8 cellular contexts compared by ENCODE assay signal in the genomic region with DNA sequence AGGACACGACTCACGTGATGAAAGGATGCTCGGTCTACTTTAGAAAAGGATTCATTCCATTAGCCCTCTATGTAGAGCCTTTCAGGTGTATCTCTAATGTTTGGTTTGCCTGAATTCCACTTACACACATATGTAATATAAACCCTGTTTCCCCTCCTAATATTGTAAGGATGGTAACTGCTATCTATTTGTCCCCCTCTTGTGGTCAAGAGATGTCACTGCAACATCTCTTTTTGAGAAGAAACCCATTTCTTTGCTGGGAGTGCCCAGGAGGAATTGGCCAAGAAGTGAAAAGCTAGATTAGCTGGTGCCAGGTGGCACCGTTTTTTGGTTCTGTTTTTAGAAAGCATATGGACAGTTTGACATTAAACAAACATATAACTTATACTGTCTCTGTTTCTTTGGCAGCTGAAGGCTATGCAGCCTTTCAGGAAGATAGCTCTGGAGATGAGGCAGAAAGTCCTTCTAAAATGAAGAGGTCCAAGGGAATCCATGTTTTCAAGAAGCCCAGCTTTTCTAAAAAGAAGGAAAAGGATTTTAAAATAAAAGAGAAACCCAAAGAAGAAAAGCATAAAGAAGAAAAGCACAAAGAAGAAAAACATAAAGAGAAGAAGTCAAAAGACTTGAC. TPM values are rescaled to one million over a fixed set of nuclear protein-coding genes. Genes with fewer than 3 reads are reported as not detected.
DNase-seq lines count a peak whose midpoint lies in the region; ATAC-seq, FAIRE-seq and TF ChIP-seq lines count a peak whose summit lies in the region.

No MANE protein-coding gene starts in this region.

- H3K27me3 ChIP-seq in H1 (replicated peaks in 1 of 4; ENCODE audit: control insufficient read depth in 3 of 4, extremely low read depth in 1 of 4, insufficient read depth in 3 of 4, low read length in 3 of 4), result no peaks in the 10 kb centered on the region
- H3K27me3 ChIP-seq in naive thymus-derived CD4-positive, alpha-beta T cell (ENCODE audit: control insufficient read depth in 2 of 2, insufficient read depth in 2 of 2, low read length in 2 of 2), result no peaks in the 10 kb centered on the region

- no peaks in the 10 kb centered on the region for H3K27me3 Mint-ChIP-seq in naive thymus-derived CD4-positive, alpha-beta T cell

- H2AFZ ChIP-seq in H1 (ENCODE audit: low read length), result no peak overlapping the region

- POLR2A ChIA-PET in H1 (lab: Charles Lee; ENCODE audit: partially characterized antibody), result interaction anchor here (1.0 kb wide), 1 partner anchor 41 kb away, joined by 3 read pairs; no protein-coding TSS in a partner anchor
- POLR2A ChIA-PET in naive thymus-derived CD4-positive, alpha-beta T cell (lab: Charles Lee), result interaction anchor here (0.5 kb wide), 1 partner anchor 435 kb away, joined by 3 read pairs; no protein-coding TSS in a partner anchor

- no peak overlapping the region for H2BK15ac ChIP-seq in H1 (ENCODE audit: low read length)

- H3K27ac ChIP-seq in H1 (ENCODE audit: low read depth, low read length), result no peak overlapping the region
- H3K27ac ChIP-seq in naive thymus-derived CD4-positive, alpha-beta T cell (ENCODE audit: low read depth, low read length), result no peak overlapping the region

- no peak overlapping the region for H3K14ac ChIP-seq in H1 (ENCODE audit: insufficient read length)

- H3K36me3 Mint-ChIP-seq in naive thymus-derived CD4-positive, alpha-beta T cell, result peaks cover 0 to 28% (median 15%) of the 10 kb centered on the region in 5 donors

- H3K56ac ChIP-seq in H1 (replicated peaks; ENCODE audit: insufficient read length, low read depth, low read length), result no peak overlapping the region

- peak in 2 of 3 experiments; percentile 63 to 84; a peak in 3 of 4 replicates for TF ChIP-seq CTCF in H1 (IDR thresholded peaks at IDR 0.05; ENCODE audit: control extremely low read depth in 1 of 3, insufficient read depth in 1 of 3, low read depth in 1 of 3, low read length in 3 of 3)

- peaks cover 0 to 14% (median 6%) of the 10 kb centered on the region in 7 donors for H3K4me1 Mint-ChIP-seq in naive thymus-derived CD4-positive, alpha-beta T cell

- no peaks in the 10 kb centered on the region for H3K23me2 ChIP-seq in H1 (ENCODE audit: low read depth, low read length)

- CTCF ChIA-PET in H1 (lab: Charles Lee; ENCODE audit: partially characterized antibody), result interaction anchor here (0.6 to 3.8 kb wide), 35 partner anchors 9 to 879 kb away, joined by 3 to 25 read pairs (median 4); no protein-coding TSS in a partner anchor
- CTCF ChIA-PET in naive thymus-derived CD4-positive, alpha-beta T cell (lab: Charles Lee), result interaction anchor here (0.6 to 1.8 kb wide), 14 partner anchors 14 to 862 kb away, joined by 3 to 11 read pairs (median 4); a partner anchor contains a TSS

- H3K79me1 ChIP-seq in H1 (ENCODE audit: low read depth, low read length), result no peaks in the 10 kb centered on the region

- H3K18ac ChIP-seq in H1 (ENCODE audit: extremely low read depth, low read length), result no peak overlapping the region

- H3K9me3 ChIP-seq in H1 (ENCODE audit: insufficient read depth in 2 of 2, low read depth in 1 of 2, low read length in 1 of 2), result no peaks in the 10 kb centered on the region
- H3K9me3 ChIP-seq in naive thymus-derived CD4-positive, alpha-beta T cell (ENCODE audit: control insufficient read depth in 2 of 3, low read length in 3 of 3), result no peaks in the 10 kb centered on the region

- H3K27ac Mint-ChIP-seq in naive thymus-derived CD4-positive, alpha-beta T cell, result peak overlapping the region in 1 of 9 donors; percentile 31

- H3K79me2 ChIP-seq in H1 (ENCODE audit: control insufficient read depth in 1 of 2, insufficient read depth in 2 of 2, low read length in 2 of 2), result peaks cover 0 to 4% of the 10 kb centered on the region in 2 experiments; a peak in 1 of 4 replicates

- peaks cover 0 to 2% of the 10 kb centered on the region in 2 experiments for H4K20me1 ChIP-seq in H1 (replicated peaks in 1 of 2; ENCODE audit: control insufficient read depth in 1 of 2, insufficient read depth in 2 of 2, low read length in 2 of 2)

- H3K23ac ChIP-seq in H1 (ENCODE audit: insufficient read length), result no peak overlapping the region

- peak; percentile 34 for FAIRE-seq in RCC 7860 (lab: Jason Lieb, UNC)
- peak; percentile 87 for FAIRE-seq in H1 (lab: Jason Lieb, UNC)

- H4K8ac ChIP-seq in H1 (ENCODE audit: extremely low read depth, insufficient read depth, low read length), result no peak overlapping the region

- WGBS in H1 (ENCODE audit: extremely low coverage in 1 of 2, insufficient coverage in 1 of 2, insufficient read length in 1 of 2, insufficient replicate concordance in 2 of 2, low coverage in 1 of 2, low lambda C conversion rate in 2 of 2, missing lambda C conversion rate in 1 of 2), 2 experiments, result 72% methylated on average over 4 of the region's 4 CpGs; no CpG with 5 or more reads in 1 of the 2 experiments

- TF ChIP-seq EP300 in H1 (IDR thresholded peaks at IDR 0.05; ENCODE audit: borderline replicate concordance in 1 of 2, low read depth in 2 of 2, low read length in 2 of 2), result no peak

- peaks cover 3 to 15% (median 6%) of the 10 kb centered on the region in 4 experiments; a peak in 7 of 8 replicates for H3K36me3 ChIP-seq in H1 (ENCODE audit: control insufficient read depth in 2 of 4, insufficient read depth in 4 of 4, low read length in 3 of 4)
- H3K36me3 ChIP-seq in naive thymus-derived CD4-positive, alpha-beta T cell (ENCODE audit: control insufficient read depth in 2 of 3, insufficient read depth in 3 of 3, low read length in 3 of 3), result peaks cover 0 to 16% (median 0%) of the 10 kb centered on the region in 3 experiments

- DNase-seq in EL (peak; percentile 46), RCC 7860 (ENCODE audit: low spot score) (peak; percentile 49), H1 (ENCODE audit: low read depth in 1 of 2, low spot score in 2 of 2) (no peak), islet precursor cell (no peak), DMS153 (lab: John Stamatoyannopoulos, UW) (no peak)
- DNase-seq in Jurkat, Clone E6-1 (ENCODE audit: low read depth, low spot score), result peak; percentile 39
- peak in 6 of 9 donors; percentile 11 to 57 (median 48) for DNase-seq in naive thymus-derived CD4-positive, alpha-beta T cell
- DNase-seq in activated CD4-positive, alpha-beta T cell treated with anti-CD3 and anti-CD28 coated beads, Interleukin-2, amount 50 U/mL, for 4 hours, result no peak

- H3K4me3 ChIP-seq in Jurkat, Clone E6-1 (ENCODE audit: low read length), result no peak overlapping the region
- H3K4me3 ChIP-seq in H1 (ENCODE audit: extremely low read depth in 1 of 4, insufficient read depth in 2 of 4, low read depth in 3 of 4, low read length in 4 of 4), result no peak overlapping the region
- H3K4me3 ChIP-seq in naive thymus-derived CD4-positive, alpha-beta T cell (ENCODE audit: low read length), result no peak overlapping the region

- H4K5ac ChIP-seq in H1 (ENCODE audit: insufficient read length, low read depth, low read length), result no peak overlapping the region

- no peak overlapping the region for H3K4ac ChIP-seq in H1 (replicated peaks; ENCODE audit: insufficient read length, low read depth, low read length)

- no peak overlapping the region for H3K9ac ChIP-seq in H1 (replicated peaks in 1 of 4; ENCODE audit: extremely low read depth in 1 of 4, low read depth in 3 of 4, low read length in 3 of 4)

- no peaks in the 10 kb centered on the region for H3K9me3 Mint-ChIP-seq in naive thymus-derived CD4-positive, alpha-beta T cell

- intact Hi-C loops in naive thymus-derived CD4-positive, alpha-beta T cell (cut with micrococcal nuclease), result loop anchor here (1.0 to 10.0 kb wide), 12 partner anchors 40 to 862 kb away; a partner anchor contains a TSS

- no peak overlapping the region for H2BK20ac ChIP-seq in H1 (ENCODE audit: low read length)

- no peak overlapping the region for H2BK12ac ChIP-seq in H1 (ENCODE audit: low read depth, low read length)

- H2BK120ac ChIP-seq in H1 (replicated peaks; ENCODE audit: low read depth, low read length), result no peak overlapping the region

- no peak overlapping the region for H2BK5ac ChIP-seq in H1 (ENCODE audit: low read depth, low read length)

- H2AK5ac ChIP-seq in H1 (ENCODE audit: low read depth, low read length), result no peak overlapping the region

- H3K4me1 ChIP-seq in H1 (replicated peaks in 1 of 4; ENCODE audit: control insufficient read depth in 3 of 4, insufficient read depth in 4 of 4, low read length in 3 of 4), result 0 out of 7 replicates have a peak, but pooled peaks cover 0 to 3% (median 0%) of the 10 kb centered on the region in 4 experiments
- H3K4me1 ChIP-seq in naive thymus-derived CD4-positive, alpha-beta T cell (ENCODE audit: control insufficient read depth in 2 of 2, insufficient read depth in 2 of 2, low read length in 2 of 2), result no peaks in the 10 kb centered on the region

- peak; percentile 82 to 88 for TF ChIP-seq RAD21 in H1 (IDR thresholded peaks at IDR 0.05 in 1 of 2, conservative IDR thresholded peaks at IDR 0.05 in 1 of 2; ENCODE audit: low read depth in 2 of 2, low read length in 2 of 2)

- no peak overlapping the region for H3K4me3 Mint-ChIP-seq in naive thymus-derived CD4-positive, alpha-beta T cell

- TF ChIP-seq POLR2A in H1 (IDR thresholded peaks at IDR 0.05; ENCODE audit: control extremely low read depth in 1 of 2, low read depth in 2 of 2, low read length in 2 of 2), result no peak

- ATAC-seq in naive thymus-derived CD4-positive, alpha-beta T cell, result peak; percentile 80

- H3K4me2 ChIP-seq in H1 (ENCODE audit: insufficient read depth in 1 of 2, low read depth in 2 of 2, low read length in 2 of 2), result no peak overlapping the region

- H4K91ac ChIP-seq in H1 (replicated peaks; ENCODE audit: insufficient read length, low read length), result no peak overlapping the region

TF ChIP-seq in H1, 55 proteins besides CTCF, POLR2A, EP300 and RAD21 (continues in another document):
- TF ChIP-seq JUND (IDR thresholded peaks at IDR 0.05; ENCODE audit: low read length) (no peak), TEAD4 (IDR thresholded peaks at IDR 0.05; ENCODE audit: low read depth, low read length) (no peak), POU5F1 (IDR thresholded peaks at IDR 0.05; ENCODE audit: low read depth, low read length) (no peak), RBBP5 (IDR thresholded peaks at IDR 0.05; ENCODE audit: borderline replicate concordance, low read depth, low read length) (no peak), SP4 (IDR thresholded peaks at IDR 0.05; ENCODE audit: low read length) (no peak), TAF1 (IDR thresholded peaks at IDR 0.05; ENCODE audit: low read depth, low read length) (no peak)

RNA-seq across cellular contexts. Expression of a gene that starts 41.2 kb away (rescaled TPM):
- 66.6 TPM for polyA plus RNA-seq in Jurkat, Clone E6-1 (2012; ENCODE audit: insufficient read depth, insufficient read length)
- total RNA-seq in H1 (2021; fragmentation: NEBNext Ultra II Directional; extraction: Animal tissue kit (Norgen Biotek cat#: 25700)), result 64.7 and 67.8 TPM in 2 replicates
- polyA plus RNA-seq in H1 (2011; rRNA removed), result 40.3 and 42.8 TPM in 2 replicates
- polyA plus RNA-seq in H1 (2011; cell fraction: cytosol; rRNA removed), result 46.5 TPM
- polyA plus RNA-seq in H1 (2011; cell fraction: nucleus; rRNA removed), result 43.6 TPM
- polyA plus RNA-seq in H1 (2012, experiment 1 of 2), result 34.3 to 48.0 TPM (median 38.9 TPM) in 4 replicates
- 8.3 TPM for polyA plus RNA-seq in H1 (2012, experiment 2 of 2)
- 90.1 TPM for polyA plus RNA-seq in H1 (2013, experiment 1 of 2)
- polyA plus RNA-seq in H1 (2013, experiment 2 of 2), result 95.5 TPM
- 24.6 and 32.4 TPM in 2 replicates for polyA minus RNA-seq in H1 (2011; rRNA and poly(A)+ RNA removed)
- 27.4 TPM for polyA minus RNA-seq in H1 (2011; cell fraction: cytosol; rRNA and poly(A)+ RNA removed)
- polyA minus RNA-seq in H1 (2011; cell fraction: nucleus; rRNA and poly(A)+ RNA removed), result 31.5 TPM
- 10 to 100 TPM; 20.3 to 47.8 (median 42.2) TPM for total RNA-seq in naive thymus-derived CD4-positive, alpha-beta T cell
- polyA plus RNA-seq in naive thymus-derived CD4-positive, alpha-beta T cell, result 10 to 100 TPM; 31.5 to 40.0 TPM

Comparison
In these comparisons a context has a peak if more than half of its experiments do, and no peak if none do; other contexts are left out.
1. DNase-seq: peak in EL (single experiment), Jurkat, Clone E6-1 (single experiment), RCC 7860 (single experiment) and naive thymus-derived CD4-positive, alpha-beta T cell (6 of 9); none in H1 (0 of 2), islet precursor cell (single experiment), DMS153 (single experiment) and activated CD4-positive, alpha-beta T cell treated with anti-CD3 and anti-CD28 coated beads, Interleukin-2, amount 50 U/mL, for 4 hours (0 of 2).